Comparison of ENCODE assay signal across 12 cellular contexts in the genomic region with DNA sequence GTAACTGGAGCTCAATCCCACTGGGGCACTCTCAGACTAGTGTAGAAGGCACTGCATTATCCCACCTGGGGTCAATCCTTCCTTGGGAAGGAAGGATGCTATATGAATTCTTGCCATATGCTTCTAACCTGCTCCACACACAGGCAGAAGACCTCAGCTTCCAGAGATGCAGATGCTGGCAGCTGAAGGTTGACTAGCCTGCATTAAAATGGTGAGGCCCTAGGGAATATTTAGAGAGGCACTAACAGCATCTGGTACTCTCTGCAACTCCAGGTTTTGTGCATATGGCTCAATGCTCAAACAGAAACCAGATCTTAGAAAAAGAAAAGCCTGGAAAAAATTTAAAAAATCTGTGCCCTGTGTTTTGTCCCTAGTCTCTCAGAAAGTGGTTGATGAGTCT.
"Had no signal": no experiment of that assay in that cellular context is flagged by ENCODE, and none has a peak within 500 bp of the region (broad histone marks: within the 10 kb centered on the region; RNA-seq: fewer than 3 reads in every experiment).

No MANE protein-coding gene starts in this region.

- H3K4me1 ChIP-seq: left lung had no signal

- H3K27ac ChIP-seq: adrenal gland, hepatocyte, left lung, pancreas had no signal

- H3K4me2 ChIP-seq: hepatocyte had no signal

- H3K36me3 ChIP-seq: adrenal gland, left lung, pancreas had no signal

- H3K9me3 ChIP-seq: adrenal gland, left lung, pancreas had no signal

- H3K4me3 ChIP-seq: adrenal gland, hepatocyte, left lung, pancreas had no signal

- DNase-seq: activated CD4-positive, alpha-beta memory T cell treated with anti-CD3 and anti-CD28 coated beads, Interleukin-2, amount 10 ng/mL, durations not matched to agents 7 days and 5 days; activated CD4-positive, alpha-beta T cell treated with anti-CD3 and anti-CD28 coated beads for 36 hours; activated effector memory CD4-positive, alpha-beta T cell treated with Interleukin-2 at 50 U/mL for 16 hours; activated T-cell treated with anti-CD3 and anti-CD28 coated beads, Interleukin-2, amount 50 U/mL, for 24 hours; adrenal gland; kidney; left lung; naive thymus-derived CD4-positive, alpha-beta T cell; pancreas; stimulated activated CD4-positive, alpha-beta T cell treated with anti-CD3 and anti-CD28 coated beads, Interleukin-1b, Interleukin-23, amount 100 ng/mL, for 48 hours had no signal

- H3K27me3 ChIP-seq: adrenal gland, hepatocyte, left lung, pancreas had no signal

- ATAC-seq: activated CD4-positive, alpha-beta T cell treated with anti-CD3 and anti-CD28 coated beads for 36 hours; left lung; naive thymus-derived CD4-positive, alpha-beta T cell; pancreas; stimulated activated effector memory CD8-positive, alpha-beta T cell treated with anti-CD3 and anti-CD28 coated beads, Interleukin-12 subunit alpha, Interleukin-12 subunit beta, amount 100 ng/mL, for 72 hours had no signal
